ENCODE assay signal across 1 cellular context in the genomic region with DNA sequence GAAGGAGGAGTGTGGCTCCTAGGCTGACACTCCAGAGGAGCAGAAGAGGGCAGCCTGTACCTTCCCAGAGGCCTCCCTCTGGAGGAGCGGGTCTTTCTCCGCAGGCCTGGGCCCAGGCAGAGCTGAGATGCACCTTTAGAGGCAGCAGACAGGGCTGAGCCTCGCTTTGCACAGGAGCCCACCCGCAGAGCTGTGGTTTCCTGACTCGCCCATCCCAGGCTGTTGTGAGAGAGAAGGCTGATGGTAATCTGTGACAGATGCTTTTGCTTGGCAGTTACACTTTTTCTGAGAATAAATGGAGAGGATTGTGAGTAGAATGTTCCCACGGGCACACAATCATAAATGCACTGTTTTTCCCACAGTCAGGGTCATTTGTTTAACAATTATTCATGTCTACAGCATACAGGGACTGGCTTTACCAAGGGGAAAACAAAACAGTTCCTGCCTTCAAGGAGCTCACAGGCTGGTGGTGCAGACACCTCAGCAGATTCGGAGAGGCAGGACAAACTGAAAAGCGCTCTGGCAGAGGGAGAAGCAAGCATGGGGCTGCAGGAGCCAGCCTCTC.
TF ChIP-seq lines count a peak whose summit lies in the region.

No MANE protein-coding gene starts in this region.

TF ChIP-seq in K562, 482 proteins besides CTCF, POLR2A, EP300 and RAD21 (continued from another document and continues in another):
- TF ChIP-seq, protein P1, sequence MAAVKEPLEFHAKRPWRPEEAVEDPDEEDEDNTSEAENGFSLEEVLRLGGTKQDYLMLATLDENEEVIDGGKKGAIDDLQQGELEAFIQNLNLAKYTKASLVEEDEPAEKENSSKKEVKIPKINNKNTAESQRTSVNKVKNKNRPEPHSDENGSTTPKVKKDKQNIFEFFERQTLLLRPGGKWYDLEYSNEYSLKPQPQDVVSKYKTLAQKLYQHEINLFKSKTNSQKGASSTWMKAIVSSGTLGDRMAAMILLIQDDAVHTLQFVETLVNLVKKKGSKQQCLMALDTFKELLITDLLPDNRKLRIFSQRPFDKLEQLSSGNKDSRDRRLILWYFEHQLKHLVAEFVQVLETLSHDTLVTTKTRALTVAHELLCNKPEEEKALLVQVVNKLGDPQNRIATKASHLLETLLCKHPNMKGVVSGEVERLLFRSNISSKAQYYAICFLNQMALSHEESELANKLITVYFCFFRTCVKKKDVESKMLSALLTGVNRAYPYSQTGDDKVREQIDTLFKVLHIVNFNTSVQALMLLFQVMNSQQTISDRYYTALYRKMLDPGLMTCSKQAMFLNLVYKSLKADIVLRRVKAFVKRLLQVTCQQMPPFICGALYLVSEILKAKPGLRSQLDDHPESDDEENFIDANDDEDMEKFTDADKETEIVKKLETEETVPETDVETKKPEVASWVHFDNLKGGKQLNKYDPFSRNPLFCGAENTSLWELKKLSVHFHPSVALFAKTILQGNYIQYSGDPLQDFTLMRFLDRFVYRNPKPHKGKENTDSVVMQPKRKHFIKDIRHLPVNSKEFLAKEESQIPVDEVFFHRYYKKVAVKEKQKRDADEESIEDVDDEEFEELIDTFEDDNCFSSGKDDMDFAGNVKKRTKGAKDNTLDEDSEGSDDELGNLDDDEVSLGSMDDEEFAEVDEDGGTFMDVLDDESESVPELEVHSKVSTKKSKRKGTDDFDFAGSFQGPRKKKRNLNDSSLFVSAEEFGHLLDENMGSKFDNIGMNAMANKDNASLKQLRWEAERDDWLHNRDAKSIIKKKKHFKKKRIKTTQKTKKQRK (IDR thresholded peaks at IDR 0.05; ENCODE audit: borderline replicate concordance, low read depth, low read length) = no peak
- TF ChIP-seq, protein P2, sequence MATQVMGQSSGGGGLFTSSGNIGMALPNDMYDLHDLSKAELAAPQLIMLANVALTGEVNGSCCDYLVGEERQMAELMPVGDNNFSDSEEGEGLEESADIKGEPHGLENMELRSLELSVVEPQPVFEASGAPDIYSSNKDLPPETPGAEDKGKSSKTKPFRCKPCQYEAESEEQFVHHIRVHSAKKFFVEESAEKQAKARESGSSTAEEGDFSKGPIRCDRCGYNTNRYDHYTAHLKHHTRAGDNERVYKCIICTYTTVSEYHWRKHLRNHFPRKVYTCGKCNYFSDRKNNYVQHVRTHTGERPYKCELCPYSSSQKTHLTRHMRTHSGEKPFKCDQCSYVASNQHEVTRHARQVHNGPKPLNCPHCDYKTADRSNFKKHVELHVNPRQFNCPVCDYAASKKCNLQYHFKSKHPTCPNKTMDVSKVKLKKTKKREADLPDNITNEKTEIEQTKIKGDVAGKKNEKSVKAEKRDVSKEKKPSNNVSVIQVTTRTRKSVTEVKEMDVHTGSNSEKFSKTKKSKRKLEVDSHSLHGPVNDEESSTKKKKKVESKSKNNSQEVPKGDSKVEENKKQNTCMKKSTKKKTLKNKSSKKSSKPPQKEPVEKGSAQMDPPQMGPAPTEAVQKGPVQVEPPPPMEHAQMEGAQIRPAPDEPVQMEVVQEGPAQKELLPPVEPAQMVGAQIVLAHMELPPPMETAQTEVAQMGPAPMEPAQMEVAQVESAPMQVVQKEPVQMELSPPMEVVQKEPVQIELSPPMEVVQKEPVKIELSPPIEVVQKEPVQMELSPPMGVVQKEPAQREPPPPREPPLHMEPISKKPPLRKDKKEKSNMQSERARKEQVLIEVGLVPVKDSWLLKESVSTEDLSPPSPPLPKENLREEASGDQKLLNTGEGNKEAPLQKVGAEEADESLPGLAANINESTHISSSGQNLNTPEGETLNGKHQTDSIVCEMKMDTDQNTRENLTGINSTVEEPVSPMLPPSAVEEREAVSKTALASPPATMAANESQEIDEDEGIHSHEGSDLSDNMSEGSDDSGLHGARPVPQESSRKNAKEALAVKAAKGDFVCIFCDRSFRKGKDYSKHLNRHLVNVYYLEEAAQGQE (CRISPR knock-in tag; IDR thresholded peaks at IDR 0.05; ENCODE audit: low read depth) = no peak
- TF ChIP-seq NELFE (IDR thresholded peaks at IDR 0.05; ENCODE audit: insufficient read depth, insufficient read length) (no peak), EP400 (IDR thresholded peaks at IDR 0.05) (no peak), MAFF (IDR thresholded peaks at IDR 0.05; ENCODE audit: low read length) (no peak), SMARCE1 (IDR thresholded peaks at IDR 0.05) (0 out of 2 replicates have a peak, but pooled peaks have one; percentile 13), CXXC5 (CRISPR knock-in tag; IDR thresholded peaks at IDR 0.05) (0 out of 2 replicates have a peak, but pooled peaks have one; percentile 15), TBP (optimal IDR thresholded peaks at IDR 0.05; ENCODE audit: low read depth, low read length) (no peak), KDM1A (IDR thresholded peaks at IDR 0.05) (0 out of 4 replicates have a peak, but pooled peaks of 1 of the 2 experiments have one; percentile 8), ZNF124 (CRISPR knock-in tag; IDR thresholded peaks at IDR 0.05) (no peak), ZNF77 (CRISPR knock-in tag; IDR thresholded peaks at IDR 0.05) (no peak), FIP1L1 (IDR thresholded peaks at IDR 0.05; ENCODE audit: low read depth, low read length, poor library complexity, severe bottlenecking) (no peak), MYNN (IDR thresholded peaks at IDR 0.05) (peak; percentile 37; the same call in 1 of the 2 replicates), MYNN (CRISPR knock-in tag; IDR thresholded peaks at IDR 0.05) (no peak), CBX2 (IDR thresholded peaks at IDR 0.05; ENCODE audit: insufficient read depth, low read length, poor library complexity, severe bottlenecking) (no peak), ZBTB7A (IDR thresholded peaks at IDR 0.05; ENCODE audit: borderline replicate concordance, control insufficient read depth, low read depth, low read length) (peak; percentile 56; the same call in 1 of the 2 replicates), ZNF76 (CRISPR knock-in tag; IDR thresholded peaks at IDR 0.05; ENCODE audit: borderline replicate concordance) (no peak), MYBL2 (IDR thresholded peaks at IDR 0.05; ENCODE audit: low read depth) (no peak), MYBL2 (CRISPR knock-in tag; IDR thresholded peaks at IDR 0.05; ENCODE audit: borderline replicate concordance) (no peak), ZNF212 (CRISPR knock-in tag; IDR thresholded peaks at IDR 0.05) (no peak), ZNF143 (CRISPR knock-in tag; IDR thresholded peaks at IDR 0.05) (no peak), ESRRA (IDR thresholded peaks at IDR 0.05; ENCODE audit: borderline replicate concordance, low read depth) (peak; percentile 40; the same call in 1 of the 2 replicates), RBM34 (IDR thresholded peaks at IDR 0.05; ENCODE audit: borderline replicate concordance, insufficient read depth, low read length) (no peak), CHCHD3 (CRISPR knock-in tag; IDR thresholded peaks at IDR 0.05) (no peak), SMARCA4 (IDR thresholded peaks at IDR 0.05) (0 out of 2 replicates have a peak, but pooled peaks have one; percentile 20), KAT7 (CRISPR knock-in tag; IDR thresholded peaks at IDR 0.05; ENCODE audit: borderline replicate concordance) (no peak)
- TF ChIP-seq, protein P3, sequence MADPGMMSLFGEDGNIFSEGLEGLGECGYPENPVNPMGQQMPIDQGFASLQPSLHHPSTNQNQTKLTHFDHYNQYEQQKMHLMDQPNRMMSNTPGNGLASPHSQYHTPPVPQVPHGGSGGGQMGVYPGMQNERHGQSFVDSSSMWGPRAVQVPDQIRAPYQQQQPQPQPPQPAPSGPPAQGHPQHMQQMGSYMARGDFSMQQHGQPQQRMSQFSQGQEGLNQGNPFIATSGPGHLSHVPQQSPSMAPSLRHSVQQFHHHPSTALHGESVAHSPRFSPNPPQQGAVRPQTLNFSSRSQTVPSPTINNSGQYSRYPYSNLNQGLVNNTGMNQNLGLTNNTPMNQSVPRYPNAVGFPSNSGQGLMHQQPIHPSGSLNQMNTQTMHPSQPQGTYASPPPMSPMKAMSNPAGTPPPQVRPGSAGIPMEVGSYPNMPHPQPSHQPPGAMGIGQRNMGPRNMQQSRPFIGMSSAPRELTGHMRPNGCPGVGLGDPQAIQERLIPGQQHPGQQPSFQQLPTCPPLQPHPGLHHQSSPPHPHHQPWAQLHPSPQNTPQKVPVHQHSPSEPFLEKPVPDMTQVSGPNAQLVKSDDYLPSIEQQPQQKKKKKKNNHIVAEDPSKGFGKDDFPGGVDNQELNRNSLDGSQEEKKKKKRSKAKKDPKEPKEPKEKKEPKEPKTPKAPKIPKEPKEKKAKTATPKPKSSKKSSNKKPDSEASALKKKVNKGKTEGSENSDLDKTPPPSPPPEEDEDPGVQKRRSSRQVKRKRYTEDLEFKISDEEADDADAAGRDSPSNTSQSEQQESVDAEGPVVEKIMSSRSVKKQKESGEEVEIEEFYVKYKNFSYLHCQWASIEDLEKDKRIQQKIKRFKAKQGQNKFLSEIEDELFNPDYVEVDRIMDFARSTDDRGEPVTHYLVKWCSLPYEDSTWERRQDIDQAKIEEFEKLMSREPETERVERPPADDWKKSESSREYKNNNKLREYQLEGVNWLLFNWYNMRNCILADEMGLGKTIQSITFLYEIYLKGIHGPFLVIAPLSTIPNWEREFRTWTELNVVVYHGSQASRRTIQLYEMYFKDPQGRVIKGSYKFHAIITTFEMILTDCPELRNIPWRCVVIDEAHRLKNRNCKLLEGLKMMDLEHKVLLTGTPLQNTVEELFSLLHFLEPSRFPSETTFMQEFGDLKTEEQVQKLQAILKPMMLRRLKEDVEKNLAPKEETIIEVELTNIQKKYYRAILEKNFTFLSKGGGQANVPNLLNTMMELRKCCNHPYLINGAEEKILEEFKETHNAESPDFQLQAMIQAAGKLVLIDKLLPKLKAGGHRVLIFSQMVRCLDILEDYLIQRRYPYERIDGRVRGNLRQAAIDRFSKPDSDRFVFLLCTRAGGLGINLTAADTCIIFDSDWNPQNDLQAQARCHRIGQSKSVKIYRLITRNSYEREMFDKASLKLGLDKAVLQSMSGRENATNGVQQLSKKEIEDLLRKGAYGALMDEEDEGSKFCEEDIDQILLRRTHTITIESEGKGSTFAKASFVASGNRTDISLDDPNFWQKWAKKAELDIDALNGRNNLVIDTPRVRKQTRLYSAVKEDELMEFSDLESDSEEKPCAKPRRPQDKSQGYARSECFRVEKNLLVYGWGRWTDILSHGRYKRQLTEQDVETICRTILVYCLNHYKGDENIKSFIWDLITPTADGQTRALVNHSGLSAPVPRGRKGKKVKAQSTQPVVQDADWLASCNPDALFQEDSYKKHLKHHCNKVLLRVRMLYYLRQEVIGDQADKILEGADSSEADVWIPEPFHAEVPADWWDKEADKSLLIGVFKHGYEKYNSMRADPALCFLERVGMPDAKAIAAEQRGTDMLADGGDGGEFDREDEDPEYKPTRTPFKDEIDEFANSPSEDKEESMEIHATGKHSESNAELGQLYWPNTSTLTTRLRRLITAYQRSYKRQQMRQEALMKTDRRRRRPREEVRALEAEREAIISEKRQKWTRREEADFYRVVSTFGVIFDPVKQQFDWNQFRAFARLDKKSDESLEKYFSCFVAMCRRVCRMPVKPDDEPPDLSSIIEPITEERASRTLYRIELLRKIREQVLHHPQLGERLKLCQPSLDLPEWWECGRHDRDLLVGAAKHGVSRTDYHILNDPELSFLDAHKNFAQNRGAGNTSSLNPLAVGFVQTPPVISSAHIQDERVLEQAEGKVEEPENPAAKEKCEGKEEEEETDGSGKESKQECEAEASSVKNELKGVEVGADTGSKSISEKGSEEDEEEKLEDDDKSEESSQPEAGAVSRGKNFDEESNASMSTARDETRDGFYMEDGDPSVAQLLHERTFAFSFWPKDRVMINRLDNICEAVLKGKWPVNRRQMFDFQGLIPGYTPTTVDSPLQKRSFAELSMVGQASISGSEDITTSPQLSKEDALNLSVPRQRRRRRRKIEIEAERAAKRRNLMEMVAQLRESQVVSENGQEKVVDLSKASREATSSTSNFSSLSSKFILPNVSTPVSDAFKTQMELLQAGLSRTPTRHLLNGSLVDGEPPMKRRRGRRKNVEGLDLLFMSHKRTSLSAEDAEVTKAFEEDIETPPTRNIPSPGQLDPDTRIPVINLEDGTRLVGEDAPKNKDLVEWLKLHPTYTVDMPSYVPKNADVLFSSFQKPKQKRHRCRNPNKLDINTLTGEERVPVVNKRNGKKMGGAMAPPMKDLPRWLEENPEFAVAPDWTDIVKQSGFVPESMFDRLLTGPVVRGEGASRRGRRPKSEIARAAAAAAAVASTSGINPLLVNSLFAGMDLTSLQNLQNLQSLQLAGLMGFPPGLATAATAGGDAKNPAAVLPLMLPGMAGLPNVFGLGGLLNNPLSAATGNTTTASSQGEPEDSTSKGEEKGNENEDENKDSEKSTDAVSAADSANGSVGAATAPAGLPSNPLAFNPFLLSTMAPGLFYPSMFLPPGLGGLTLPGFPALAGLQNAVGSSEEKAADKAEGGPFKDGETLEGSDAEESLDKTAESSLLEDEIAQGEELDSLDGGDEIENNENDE (IDR thresholded peaks at IDR 0.05; ENCODE audit: low read depth, low read length) = no peak
- TF ChIP-seq, protein P4, sequence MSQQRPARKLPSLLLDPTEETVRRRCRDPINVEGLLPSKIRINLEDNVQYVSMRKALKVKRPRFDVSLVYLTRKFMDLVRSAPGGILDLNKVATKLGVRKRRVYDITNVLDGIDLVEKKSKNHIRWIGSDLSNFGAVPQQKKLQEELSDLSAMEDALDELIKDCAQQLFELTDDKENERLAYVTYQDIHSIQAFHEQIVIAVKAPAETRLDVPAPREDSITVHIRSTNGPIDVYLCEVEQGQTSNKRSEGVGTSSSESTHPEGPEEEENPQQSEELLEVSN (IDR thresholded peaks at IDR 0.05; ENCODE audit: borderline replicate concordance in 1 of 2, extremely low read depth in 1 of 2, insufficient read depth in 1 of 2, insufficient read length in 1 of 2, low read depth in 1 of 2, low read length in 1 of 2, poor library complexity in 1 of 2, severe bottlenecking in 1 of 2) = no peak
- TF ChIP-seq, protein P5, sequence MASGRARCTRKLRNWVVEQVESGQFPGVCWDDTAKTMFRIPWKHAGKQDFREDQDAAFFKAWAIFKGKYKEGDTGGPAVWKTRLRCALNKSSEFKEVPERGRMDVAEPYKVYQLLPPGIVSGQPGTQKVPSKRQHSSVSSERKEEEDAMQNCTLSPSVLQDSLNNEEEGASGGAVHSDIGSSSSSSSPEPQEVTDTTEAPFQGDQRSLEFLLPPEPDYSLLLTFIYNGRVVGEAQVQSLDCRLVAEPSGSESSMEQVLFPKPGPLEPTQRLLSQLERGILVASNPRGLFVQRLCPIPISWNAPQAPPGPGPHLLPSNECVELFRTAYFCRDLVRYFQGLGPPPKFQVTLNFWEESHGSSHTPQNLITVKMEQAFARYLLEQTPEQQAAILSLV (tag; IDR thresholded peaks at IDR 0.05) = no peak
- TF ChIP-seq, protein P6, sequence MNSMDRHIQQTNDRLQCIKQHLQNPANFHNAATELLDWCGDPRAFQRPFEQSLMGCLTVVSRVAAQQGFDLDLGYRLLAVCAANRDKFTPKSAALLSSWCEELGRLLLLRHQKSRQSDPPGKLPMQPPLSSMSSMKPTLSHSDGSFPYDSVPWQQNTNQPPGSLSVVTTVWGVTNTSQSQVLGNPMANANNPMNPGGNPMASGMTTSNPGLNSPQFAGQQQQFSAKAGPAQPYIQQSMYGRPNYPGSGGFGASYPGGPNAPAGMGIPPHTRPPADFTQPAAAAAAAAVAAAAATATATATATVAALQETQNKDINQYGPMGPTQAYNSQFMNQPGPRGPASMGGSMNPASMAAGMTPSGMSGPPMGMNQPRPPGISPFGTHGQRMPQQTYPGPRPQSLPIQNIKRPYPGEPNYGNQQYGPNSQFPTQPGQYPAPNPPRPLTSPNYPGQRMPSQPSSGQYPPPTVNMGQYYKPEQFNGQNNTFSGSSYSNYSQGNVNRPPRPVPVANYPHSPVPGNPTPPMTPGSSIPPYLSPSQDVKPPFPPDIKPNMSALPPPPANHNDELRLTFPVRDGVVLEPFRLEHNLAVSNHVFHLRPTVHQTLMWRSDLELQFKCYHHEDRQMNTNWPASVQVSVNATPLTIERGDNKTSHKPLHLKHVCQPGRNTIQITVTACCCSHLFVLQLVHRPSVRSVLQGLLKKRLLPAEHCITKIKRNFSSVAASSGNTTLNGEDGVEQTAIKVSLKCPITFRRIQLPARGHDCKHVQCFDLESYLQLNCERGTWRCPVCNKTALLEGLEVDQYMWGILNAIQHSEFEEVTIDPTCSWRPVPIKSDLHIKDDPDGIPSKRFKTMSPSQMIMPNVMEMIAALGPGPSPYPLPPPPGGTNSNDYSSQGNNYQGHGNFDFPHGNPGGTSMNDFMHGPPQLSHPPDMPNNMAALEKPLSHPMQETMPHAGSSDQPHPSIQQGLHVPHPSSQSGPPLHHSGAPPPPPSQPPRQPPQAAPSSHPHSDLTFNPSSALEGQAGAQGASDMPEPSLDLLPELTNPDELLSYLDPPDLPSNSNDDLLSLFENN (IDR thresholded peaks at IDR 0.05; ENCODE audit: low read depth in 2 of 2, low read length in 2 of 2) = no peak
